ENCODE assay signal across 1 cellular context in the genomic region with DNA sequence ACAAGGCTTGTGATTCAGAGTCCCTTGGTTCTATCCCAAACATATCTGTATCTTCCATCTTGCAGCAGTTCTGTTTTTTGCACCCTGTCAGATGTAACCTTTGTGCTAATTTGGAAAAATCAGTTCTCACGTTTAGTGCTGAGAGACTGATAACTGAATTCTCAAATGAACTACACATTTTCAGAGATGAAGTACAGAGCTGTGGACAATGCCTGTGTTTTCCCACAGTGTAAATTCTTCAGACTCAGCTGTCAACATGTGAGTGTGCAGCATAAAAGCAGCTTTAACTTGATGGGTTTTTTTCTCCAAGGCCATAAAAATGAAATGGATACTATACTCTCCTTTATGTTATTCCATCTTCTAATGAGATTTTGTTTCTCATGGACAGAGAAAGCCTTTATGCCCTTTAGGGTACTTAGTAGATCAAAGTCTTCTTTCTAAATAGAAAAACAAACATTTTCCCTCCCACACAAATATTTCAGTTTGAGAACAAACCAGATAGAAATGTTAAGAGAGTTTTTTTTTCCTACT.
TF ChIP-seq lines count a peak whose summit lies in the region.

No MANE protein-coding gene starts in this region.

TF ChIP-seq in HepG2, 621 proteins besides CTCF, POLR2A, EP300 and RAD21 (continued from another document):
- TF ChIP-seq, protein P1, sequence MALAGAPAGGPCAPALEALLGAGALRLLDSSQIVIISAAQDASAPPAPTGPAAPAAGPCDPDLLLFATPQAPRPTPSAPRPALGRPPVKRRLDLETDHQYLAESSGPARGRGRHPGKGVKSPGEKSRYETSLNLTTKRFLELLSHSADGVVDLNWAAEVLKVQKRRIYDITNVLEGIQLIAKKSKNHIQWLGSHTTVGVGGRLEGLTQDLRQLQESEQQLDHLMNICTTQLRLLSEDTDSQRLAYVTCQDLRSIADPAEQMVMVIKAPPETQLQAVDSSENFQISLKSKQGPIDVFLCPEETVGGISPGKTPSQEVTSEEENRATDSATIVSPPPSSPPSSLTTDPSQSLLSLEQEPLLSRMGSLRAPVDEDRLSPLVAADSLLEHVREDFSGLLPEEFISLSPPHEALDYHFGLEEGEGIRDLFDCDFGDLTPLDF (CRISPR knock-in tag; IDR thresholded peaks at IDR 0.05), result no peak
- TF ChIP-seq, protein P2, sequence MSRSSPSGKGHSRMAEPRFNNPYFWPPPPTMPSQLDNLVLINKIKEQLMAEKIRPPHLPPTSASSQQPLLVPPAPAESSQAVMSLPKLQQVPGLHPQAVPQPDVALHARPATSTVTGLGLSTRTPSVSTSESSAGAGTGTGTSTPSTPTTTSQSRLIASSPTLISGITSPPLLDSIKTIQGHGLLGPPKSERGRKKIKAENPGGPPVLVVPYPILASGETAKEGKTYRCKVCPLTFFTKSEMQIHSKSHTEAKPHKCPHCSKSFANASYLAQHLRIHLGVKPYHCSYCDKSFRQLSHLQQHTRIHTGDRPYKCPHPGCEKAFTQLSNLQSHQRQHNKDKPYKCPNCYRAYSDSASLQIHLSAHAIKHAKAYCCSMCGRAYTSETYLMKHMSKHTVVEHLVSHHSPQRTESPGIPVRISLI (CRISPR knock-in tag; IDR thresholded peaks at IDR 0.05; ENCODE audit: borderline replicate concordance), result peak; percentile 72; the same call in 1 of the 2 replicates
- TF ChIP-seq, protein P3, sequence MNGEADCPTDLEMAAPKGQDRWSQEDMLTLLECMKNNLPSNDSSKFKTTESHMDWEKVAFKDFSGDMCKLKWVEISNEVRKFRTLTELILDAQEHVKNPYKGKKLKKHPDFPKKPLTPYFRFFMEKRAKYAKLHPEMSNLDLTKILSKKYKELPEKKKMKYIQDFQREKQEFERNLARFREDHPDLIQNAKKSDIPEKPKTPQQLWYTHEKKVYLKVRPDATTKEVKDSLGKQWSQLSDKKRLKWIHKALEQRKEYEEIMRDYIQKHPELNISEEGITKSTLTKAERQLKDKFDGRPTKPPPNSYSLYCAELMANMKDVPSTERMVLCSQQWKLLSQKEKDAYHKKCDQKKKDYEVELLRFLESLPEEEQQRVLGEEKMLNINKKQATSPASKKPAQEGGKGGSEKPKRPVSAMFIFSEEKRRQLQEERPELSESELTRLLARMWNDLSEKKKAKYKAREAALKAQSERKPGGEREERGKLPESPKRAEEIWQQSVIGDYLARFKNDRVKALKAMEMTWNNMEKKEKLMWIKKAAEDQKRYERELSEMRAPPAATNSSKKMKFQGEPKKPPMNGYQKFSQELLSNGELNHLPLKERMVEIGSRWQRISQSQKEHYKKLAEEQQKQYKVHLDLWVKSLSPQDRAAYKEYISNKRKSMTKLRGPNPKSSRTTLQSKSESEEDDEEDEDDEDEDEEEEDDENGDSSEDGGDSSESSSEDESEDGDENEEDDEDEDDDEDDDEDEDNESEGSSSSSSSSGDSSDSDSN (CRISPR knock-in tag; IDR thresholded peaks at IDR 0.05), result no peak
- TF ChIP-seq SATB2 (CRISPR knock-in tag; IDR thresholded peaks at IDR 0.05) (no peak), ISL2 (CRISPR knock-in tag; IDR thresholded peaks at IDR 0.05) (0 out of 2 replicates have a peak, but pooled peaks have one; percentile 79), ZSCAN9 (CRISPR knock-in tag; IDR thresholded peaks at IDR 0.05; ENCODE audit: borderline replicate concordance) (peak; percentile 22; the same call in 1 of the 2 replicates), ZNF263 (CRISPR knock-in tag; IDR thresholded peaks at IDR 0.05) (no peak), KAT8 (CRISPR knock-in tag; IDR thresholded peaks at IDR 0.05) (peak; percentile 20), SKI (IDR thresholded peaks at IDR 0.05; ENCODE audit: partially characterized antibody) (no peak), IRF2 (CRISPR knock-in tag; IDR thresholded peaks at IDR 0.05) (0 out of 2 replicates have a peak, but pooled peaks have one; percentile 12), ZNF720 (CRISPR knock-in tag; IDR thresholded peaks at IDR 0.05) (no peak), RXRB (CRISPR knock-in tag; IDR thresholded peaks at IDR 0.05; ENCODE audit: borderline replicate concordance) (peak; percentile 52)
- TF ChIP-seq, protein P4, sequence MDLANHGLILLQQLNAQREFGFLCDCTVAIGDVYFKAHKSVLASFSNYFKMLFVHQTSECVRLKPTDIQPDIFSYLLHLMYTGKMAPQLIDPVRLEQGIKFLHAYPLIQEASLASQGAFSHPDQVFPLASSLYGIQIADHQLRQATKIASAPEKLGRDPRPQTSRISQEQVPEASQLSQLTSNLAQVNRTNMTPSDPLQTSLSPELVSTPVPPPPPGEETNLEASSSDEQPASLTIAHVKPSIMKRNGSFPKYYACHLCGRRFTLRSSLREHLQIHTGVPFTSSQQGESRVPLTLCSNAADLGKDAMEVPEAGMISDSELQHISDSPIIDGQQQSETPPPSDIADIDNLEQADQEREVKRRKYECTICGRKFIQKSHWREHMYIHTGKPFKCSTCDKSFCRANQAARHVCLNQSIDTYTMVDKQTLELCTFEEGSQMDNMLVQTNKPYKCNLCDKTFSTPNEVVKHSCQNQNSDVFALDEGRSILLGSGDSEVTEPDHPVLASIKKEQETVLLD (CRISPR knock-in tag; IDR thresholded peaks at IDR 0.05; ENCODE audit: low read depth), result no peak
TF ChIP-seq in HepG2: peak in this region for 45.
